ENCODE assay signal across 19 cellular contexts in genomic region chr18:46609048-46609447, GRCh38. TPM values are rescaled to one million over a fixed set of nuclear protein-coding genes. Genes with fewer than 3 reads are reported as not detected.
DNase-seq lines count a peak whose midpoint lies in the region; ATAC-seq, FAIRE-seq and TF ChIP-seq lines count a peak whose summit lies in the region.
"Had no signal": no experiment of that assay in that cellular context is flagged by ENCODE, and none has a peak within 500 bp of the region (broad histone marks: within the 10 kb centered on the region; RNA-seq: fewer than 3 reads in every experiment).

No MANE protein-coding gene starts in this region.

- H3K27ac Mint-ChIP-seq in stimulated activated memory B cell treated with anti-CD40 and anti-IgM and Interleukin-4, amounts not matched to agents 10 μg/mL and 1 μg/mL and 100 μg/mL, for 72 hours, result no peak overlapping the region
- H3K27ac Mint-ChIP-seq: CD4-positive, CD25-positive, alpha-beta regulatory T cell had no signal

- peak; percentile 8 for ATAC-seq in stimulated activated memory B cell treated with anti-CD40 and anti-IgM and Interleukin-4, amounts not matched to agents 10 μg/mL and 1 μg/mL and 100 μg/mL, for 72 hours
- no peak for ATAC-seq in HG03432 (IDR thresholded peaks at IDR 0.05; ENCODE audit: unreplicated experiment)
- ATAC-seq: A549, HCT116, K562 had no signal

- H3K4me3 Mint-ChIP-seq in stimulated activated memory B cell treated with anti-CD40 and anti-IgM and Interleukin-4, amounts not matched to agents 10 μg/mL and 1 μg/mL and 100 μg/mL, for 72 hours, result no peak overlapping the region
- H3K4me3 Mint-ChIP-seq: CD4-positive, CD25-positive, alpha-beta regulatory T cell had no signal

- no peak for TF ChIP-seq CTCF in MM.1S (IDR thresholded peaks at IDR 0.05; ENCODE audit: low read length)

- DNase-seq in NCI-H510A treated with DMSO at 0.1 percent for 48 hours (lab: John Stamatoyannopoulos, UW) (peak; percentile 9), NCI-H510A (lab: John Stamatoyannopoulos, UW) (no peak), MM.1S (peak; percentile 16), SK-N-MC (ENCODE audit: low read depth, low spot score) (no peak), frontal cortex (ENCODE audit: low spot score in 2 of 2) (no peak), NCI-H2081 treated with DMSO at 0.1 percent for 48 hours (lab: John Stamatoyannopoulos, UW) (no peak)
- DNase-seq: Calu3; CD4-positive, CD25-positive, alpha-beta regulatory T cell; DMS 273 treated with DMSO at 0.1 percent for 48 hours; DMS79 treated with DMSO at 0.1 percent for 48 hours; GDM1; GM23248 had no signal

- no peak overlapping the region for H3K27ac ChIP-seq in MM.1S (ENCODE audit: low read length)
- H3K27ac ChIP-seq in SK-N-MC, result peak overlapping the region; percentile 100
- H3K27ac ChIP-seq: A549, GM23248 had no signal

- no peak overlapping the region for H3K9ac ChIP-seq in MM.1S (ENCODE audit: low read length)
- H3K9ac ChIP-seq in SK-N-MC (ENCODE audit: insufficient read length), result peak overlapping the region; percentile 79
- H3K9ac ChIP-seq: GM23248 had no signal

- no peak overlapping the region for H2AFZ ChIP-seq in MM.1S (ENCODE audit: low read length)
- H2AFZ ChIP-seq: GM23248 had no signal

- H3K36me3 ChIP-seq in MM.1S (replicated peaks; ENCODE audit: insufficient read depth, low read length), result no peaks in the 10 kb centered on the region
- 0 out of 2 replicates have a peak, but pooled peaks cover 6% of the 10 kb centered on the region for H3K36me3 ChIP-seq in SK-N-MC (ENCODE audit: insufficient read depth, low read length)

- H3K9me2 ChIP-seq in MM.1S (replicated peaks; ENCODE audit: insufficient read depth, low read length), result no peaks in the 10 kb centered on the region

- FAIRE-seq in frontal cortex (lab: Jason Lieb, UNC), result no peak
- FAIRE-seq: A549, GM12892, H54, K562 had no signal

- peaks cover 3% of the 10 kb centered on the region for H3K9me3 Mint-ChIP-seq in stimulated activated memory B cell treated with anti-CD40 and anti-IgM and Interleukin-4, amounts not matched to agents 10 μg/mL and 1 μg/mL and 100 μg/mL, for 72 hours

- 0 out of 2 replicates have a peak overlapping the region, but pooled peaks have one; percentile 23 for H3K4me2 ChIP-seq in MM.1S (ENCODE audit: low read depth, low read length)
- H3K4me2 ChIP-seq: A549 had no signal

- no peaks in the 10 kb centered on the region for H3K9me3 ChIP-seq in MM.1S (replicated peaks; ENCODE audit: insufficient read depth, low read length)
- no peaks in the 10 kb centered on the region for H3K9me3 ChIP-seq in SK-N-MC (ENCODE audit: low read depth, low read length)
- H3K9me3 ChIP-seq: A549 had no signal

- no peaks in the 10 kb centered on the region for H3K27me3 ChIP-seq in MM.1S (replicated peaks; ENCODE audit: insufficient read depth, low read length)

- no peak overlapping the region for H3K4me3 ChIP-seq in MM.1S (ENCODE audit: low read length)
- H3K4me3 ChIP-seq in SK-N-MC, result no peak overlapping the region
- H3K4me3 ChIP-seq: A549, GM23248, K562 had no signal

- no peaks in the 10 kb centered on the region for H3K4me1 Mint-ChIP-seq in stimulated activated memory B cell treated with anti-CD40 and anti-IgM and Interleukin-4, amounts not matched to agents 10 μg/mL and 1 μg/mL and 100 μg/mL, for 72 hours
- H3K4me1 Mint-ChIP-seq: CD4-positive, CD25-positive, alpha-beta regulatory T cell had no signal

- H3K27me3 Mint-ChIP-seq in stimulated activated memory B cell treated with anti-CD40 and anti-IgM and Interleukin-4, amounts not matched to agents 10 μg/mL and 1 μg/mL and 100 μg/mL, for 72 hours, result no peaks in the 10 kb centered on the region

- H3K4me1 ChIP-seq in MM.1S (ENCODE audit: low read length), result peaks cover 8% of the 10 kb centered on the region
- H3K4me1 ChIP-seq: A549 had no signal

- no peaks in the 10 kb centered on the region for H4K20me1 ChIP-seq in MM.1S (ENCODE audit: insufficient read depth, low read length)

- no peaks in the 10 kb centered on the region; the same call in 1 of the 2 replicates for H3F3A ChIP-seq in MM.1S (ENCODE audit: insufficient read depth, low read length)

- no peaks in the 10 kb centered on the region for H3K79me2 ChIP-seq in MM.1S (ENCODE audit: low read length)

- H3K36me3 Mint-ChIP-seq in stimulated activated memory B cell treated with anti-CD40 and anti-IgM and Interleukin-4, amounts not matched to agents 10 μg/mL and 1 μg/mL and 100 μg/mL, for 72 hours, result no peaks in the 10 kb centered on the region
- H3K36me3 Mint-ChIP-seq: CD4-positive, CD25-positive, alpha-beta regulatory T cell had no signal

RNA-seq across cellular contexts. Expression of gene LOXHD1, which starts 48.0 kb away (rescaled TPM):
- total RNA-seq in frontal cortex, result 0.41 TPM
- total RNA-seq: Calu3; CD4-positive, CD25-positive, alpha-beta regulatory T cell; GM23248; K562 had no signal

Comparison
In these comparisons a context has a peak if more than half of its experiments do, and no peak if none do; other contexts are left out.
1. DNase-seq: peak in NCI-H510A treated with DMSO at 0.1 percent for 48 hours (single experiment) and MM.1S (single experiment); none in NCI-H510A (single experiment), SK-N-MC (single experiment), frontal cortex (0 of 2) and NCI-H2081 treated with DMSO at 0.1 percent for 48 hours (single experiment).